In genomic region chr3:155026999-155027591, GRCh38 we compare ENCODE assay signal across 1 cellular context.
TF ChIP-seq lines count a peak whose summit lies in the region.

No MANE protein-coding gene starts in this region.

TF ChIP-seq in GM23338, 12 proteins besides CTCF, POLR2A, EP300 and RAD21 (continued from another document):
- no peak for TF ChIP-seq REST (IDR thresholded peaks at IDR 0.05; ENCODE audit: unreplicated experiment)
- no peak for TF ChIP-seq NANOG (IDR thresholded peaks at IDR 0.05; ENCODE audit: borderline replicate concordance)
